In genomic region chr17:75499313-75500022, GRCh38 we compare ENCODE assay signal across 18 cellular contexts. TPM values are rescaled to one million over a fixed set of nuclear protein-coding genes. Genes with fewer than 3 reads are reported as not detected.
A peak's percentile ranks its signal among the peaks of the same experiment; 100 is the strongest.
DNase-seq lines count a peak whose midpoint lies in the region; ATAC-seq and TF ChIP-seq lines count a peak whose summit lies in the region.
"Had no signal": no experiment of that assay in that cellular context is flagged by ENCODE, and none has a peak within 500 bp of the region (broad histone marks: within the 10 kb centered on the region; RNA-seq: fewer than 3 reads in every experiment).

No MANE protein-coding gene starts in this region.

- H3K9me3 ChIP-seq in duodenal mucosa (ENCODE audit: control insufficient read depth in 1 of 2, low read length in 2 of 2) (no peaks in the 10 kb centered on the region), thyroid gland (no peaks in the 10 kb centered on the region)

- intact Hi-C loops in thyroid gland (cut with DNase I): no loop called here

- ATAC-seq in HG02870 (IDR thresholded peaks at IDR 0.05; ENCODE audit: unreplicated experiment): no peak

- 70 to 100% methylated on average over 1 to 13 of the region's 16 CpGs for WGBS in thyroid gland, 2 donors

- H3K27me3 ChIP-seq in duodenal mucosa (ENCODE audit: control insufficient read depth in 1 of 2, insufficient read depth in 2 of 2, low read length in 2 of 2) (no peaks in the 10 kb centered on the region), thyroid gland (no peaks in the 10 kb centered on the region)

- no peaks in the 10 kb centered on the region for H3K27me3 Mint-ChIP-seq in activated naive CD4-positive, alpha-beta T cell treated with anti-CD3 and anti-CD28 coated beads, Interleukin-2, amount 10 ng/mL, durations not matched to agents 7 days and 5 days
- no peaks in the 10 kb centered on the region for H3K27me3 Mint-ChIP-seq in nephron (ENCODE audit: low read depth)
- H3K27me3 Mint-ChIP-seq: CD4-positive, alpha-beta T cell; central memory CD8-positive, alpha-beta T cell; memory B cell had no signal

- H3K4me1 Mint-ChIP-seq in activated naive CD4-positive, alpha-beta T cell treated with anti-CD3 and anti-CD28 coated beads, Interleukin-2, amount 10 ng/mL, durations not matched to agents 7 days and 5 days: peaks cover 9% of the 10 kb centered on the region
- H3K4me1 Mint-ChIP-seq in nephron: peaks cover 11% of the 10 kb centered on the region

- H3K4me3 ChIP-seq in duodenal mucosa (ENCODE audit: low read depth in 1 of 2, low read length in 2 of 2) (no peak overlapping the region), thyroid gland (replicated peaks in 1 of 3) (no peak overlapping the region)

- peak overlapping the region; percentile 52 for H3K27ac Mint-ChIP-seq in activated naive CD4-positive, alpha-beta T cell treated with anti-CD3 and anti-CD28 coated beads, Interleukin-2, amount 10 ng/mL, durations not matched to agents 7 days and 5 days
- peak overlapping the region; percentile 35 to 77 (median 68) for H3K27ac Mint-ChIP-seq in nephron
- H3K27ac Mint-ChIP-seq: CD4-positive, alpha-beta T cell; memory B cell had no signal

- H3K36me3 ChIP-seq in duodenal mucosa (ENCODE audit: control insufficient read depth in 1 of 2, insufficient read depth in 2 of 2, low read length in 2 of 2) (peaks cover 18 to 60% of the 10 kb centered on the region in 2 donors), thyroid gland (peaks cover 36 to 56% of the 10 kb centered on the region in 2 donors)

- CTCF ChIA-PET in activated naive CD4-positive, alpha-beta T cell treated with anti-CD3 and anti-CD28 coated beads, Interleukin-2, amount 10 ng/mL, durations not matched to agents 7 days and 5 days (lab: Charles Lee): interaction anchor here (2.1 kb wide), 1 partner anchor 17 kb away, joined by 8 read pairs; the partner anchor contains the start of gene TSEN54

- peaks cover 14% of the 10 kb centered on the region for H3K36me3 Mint-ChIP-seq in activated naive CD4-positive, alpha-beta T cell treated with anti-CD3 and anti-CD28 coated beads, Interleukin-2, amount 10 ng/mL, durations not matched to agents 7 days and 5 days
- peaks cover 14% of the 10 kb centered on the region for H3K36me3 Mint-ChIP-seq in nephron (ENCODE audit: low read depth)

- TF ChIP-seq CTCF in nephron (IDR thresholded peaks at IDR 0.05; ENCODE audit: unreplicated experiment in 3 of 3) (no peak), thyroid gland (IDR thresholded peaks at IDR 0.05) (no peak)

- DNase-seq in activated naive CD4-positive, alpha-beta T cell treated with anti-CD3 and anti-CD28 coated beads, Interleukin-2, amount 10 ng/mL, durations not matched to agents 7 days and 5 days: no peak
- no peak for DNase-seq in activated naive CD4-positive, alpha-beta T cell treated with Interleukin-2 at 50 U/mL for 16 hours
- DNase-seq in thyroid gland (no peak), foreskin melanocyte (no peak), KG1 (lab: John Stamatoyannopoulos, UW) (no peak)
- DNase-seq: 8988T; activated CD8-positive, alpha-beta memory T cell treated with anti-CD3 and anti-CD28 coated beads for 24 hours; activated naive CD4-positive, alpha-beta T cell; CD4-positive, alpha-beta T cell; erythroblast; hippocampal formation; NCI-H2171; NK-92 treated with Interleukin-12 subunit alpha and Interleukin-12 subunit beta, amount 100 ng/mL, for 24 hours had no signal

- H3K4me3 Mint-ChIP-seq in activated naive CD4-positive, alpha-beta T cell treated with anti-CD3 and anti-CD28 coated beads, Interleukin-2, amount 10 ng/mL, durations not matched to agents 7 days and 5 days: no peak overlapping the region
- H3K4me3 Mint-ChIP-seq in nephron: peak overlapping the region in 1 of 3 experiments; percentile 21
- H3K4me3 Mint-ChIP-seq: CD4-positive, alpha-beta T cell; central memory CD8-positive, alpha-beta T cell; memory B cell had no signal

- no peaks in the 10 kb centered on the region for H3K9me3 Mint-ChIP-seq in activated naive CD4-positive, alpha-beta T cell treated with anti-CD3 and anti-CD28 coated beads, Interleukin-2, amount 10 ng/mL, durations not matched to agents 7 days and 5 days
- H3K9me3 Mint-ChIP-seq in nephron: no peaks in the 10 kb centered on the region
- H3K9me3 Mint-ChIP-seq: CD4-positive, alpha-beta T cell; central memory CD8-positive, alpha-beta T cell; memory B cell had no signal

- peaks cover 1 to 2% of the 10 kb centered on the region in 2 donors for H3K4me1 ChIP-seq in duodenal mucosa (ENCODE audit: control insufficient read depth in 1 of 2, insufficient read depth in 2 of 2, low read length in 2 of 2)
- no peaks in the 10 kb centered on the region for H3K4me1 ChIP-seq in thyroid gland

- H3K27ac ChIP-seq in duodenal mucosa (ENCODE audit: low read depth, low read length): peak overlapping the region; percentile 3
- H3K27ac ChIP-seq in thyroid gland: peak overlapping the region in 2 of 3 donors; percentile 2 to 28

- no peak overlapping the region for H3K9ac ChIP-seq in duodenal mucosa (ENCODE audit: low read depth in 1 of 2, low read length in 2 of 2)

- TF ChIP-seq POLR2A in thyroid gland (IDR thresholded peaks at IDR 0.05): no peak

RNA-seq across cellular contexts. Expression of gene CASKIN2, which starts 15.9 kb away (rescaled TPM):
- 10 to 100 TPM; 15.0 to 87.2 (median 21.7) TPM for total RNA-seq in thyroid gland

RNA-seq across cellular contexts. Expression of gene TSEN54, which starts 16.9 kb away (rescaled TPM):
- 10 to 100 TPM; 11.6 to 46.6 (median 25.8) TPM for total RNA-seq in thyroid gland

RNA-seq across cellular contexts. Expression of gene LLGL2, which starts 26.0 kb away (rescaled TPM):
- 10 to 100 TPM; 35.6 to 73.5 (median 53.8) TPM for total RNA-seq in thyroid gland

RNA-seq across cellular contexts. Expression of gene TMEM94, which starts 43.0 kb away (rescaled TPM):
- 100 to 1,000 TPM in 1 of 4 donors, 10 to 100 TPM in 3; 52.1 to 116 (median 92.7) TPM for total RNA-seq in thyroid gland
